In genomic region chr6:108650325-108650724, GRCh38 we compare ENCODE assay signal across 13 cellular contexts.
A peak's percentile ranks its signal among the peaks of the same experiment; 100 is the strongest.
DNase-seq lines count a peak whose midpoint lies in the region; ATAC-seq and TF ChIP-seq lines count a peak whose summit lies in the region.
"Had no signal": no experiment of that assay in that cellular context is flagged by ENCODE, and none has a peak within 500 bp of the region (broad histone marks: within the 10 kb centered on the region; RNA-seq: fewer than 3 reads in every experiment).

No MANE protein-coding gene starts in this region.

- DNase-seq in heart right ventricle (no peak), left cardiac atrium (no peak), esophagus squamous epithelium (lab: John Stamatoyannopoulos, UW) (no peak), middle frontal gyrus (ENCODE audit: extremely low spot score, low spot score) (no peak), NCI-H82 (lab: John Stamatoyannopoulos, UW) (no peak), kidney glomerular epithelial cell (lab: John Stamatoyannopoulos, UW) (no peak)
- DNase-seq: activated CD4-positive, alpha-beta T cell treated with anti-CD3 and anti-CD28 coated beads for 36 hours; activated naive CD8-positive, alpha-beta T cell treated with anti-CD3 and anti-CD28 coated beads, Interleukin-2, amount 50 U/mL, for 24 hours; Caco-2; retina; stimulated activated naive CD4-positive, alpha-beta T cell had no signal

- H3K4me1 ChIP-seq in heart right ventricle (peaks cover 20 to 100% (median 98%) of the 10 kb centered on the region in 9 donors), esophagus squamous epithelium (peaks cover 25 to 83% (median 58%) of the 10 kb centered on the region in 3 donors), rectal smooth muscle tissue (ENCODE audit: control insufficient read depth, insufficient read depth, low read length) (peaks cover 39% of the 10 kb centered on the region)
- H3K4me1 ChIP-seq: Caco-2 had no signal

- no peak for TF ChIP-seq POLR2A in esophagus squamous epithelium (IDR thresholded peaks at IDR 0.05)

- WGBS in heart right ventricle, 2 donors = 77 to 83% methylated on average over 1 of the region's 1 CpG
- 25 to 63% methylated on average over 1 of the region's 1 CpG for WGBS in esophagus squamous epithelium, 2 donors

- H3K36me3 ChIP-seq in heart right ventricle (peaks cover 0 to 6% (median 0%) of the 10 kb centered on the region in 9 donors), esophagus squamous epithelium (peaks cover 0 to 16% (median 0%) of the 10 kb centered on the region in 3 donors), rectal smooth muscle tissue (ENCODE audit: control insufficient read depth, insufficient read depth, low read length) (no peaks in the 10 kb centered on the region)

- intact Hi-C loops in heart right ventricle (cut with DNase I) (loop anchor here in 7 of 10 donors (5.0 to 10.0 kb wide), 5 partner anchors 63 to 88 kb away; partner anchors contain the start of gene FOXO3 (in 6 of the 7)), left cardiac atrium (cut with DNase I) (loop anchor here (5.0 to 10.0 kb wide), 3 partner anchors 53 to 88 kb away; partner anchors contain the start of gene FOXO3 (in 2 of the 2)), esophagus squamous epithelium (cut with DNase I) (loop anchor here (10.0 kb wide), 1 partner anchor 86 kb away; the partner anchor contains the start of gene FOXO3)

- no peak overlapping the region for H3K9ac ChIP-seq in rectal smooth muscle tissue (ENCODE audit: low read length)

- no peak for TF ChIP-seq CTCF in heart right ventricle (IDR thresholded peaks at IDR 0.05)
- TF ChIP-seq CTCF in esophagus squamous epithelium (IDR thresholded peaks at IDR 0.05) = no peak

- H3K4me3 ChIP-seq in heart right ventricle (no peak overlapping the region), esophagus squamous epithelium (no peak overlapping the region), rectal smooth muscle tissue (ENCODE audit: low read length) (no peak overlapping the region)

- H3K27me3 ChIP-seq in heart right ventricle (no peaks in the 10 kb centered on the region), esophagus squamous epithelium (no peaks in the 10 kb centered on the region), rectal smooth muscle tissue (ENCODE audit: control insufficient read depth, insufficient read depth, low read length) (no peaks in the 10 kb centered on the region)

- no peak for ATAC-seq in heart right ventricle
- ATAC-seq in left cardiac atrium = no peak
- ATAC-seq in GM21390 (IDR thresholded peaks at IDR 0.05; ENCODE audit: unreplicated experiment) = no peak
- ATAC-seq: activated CD4-positive, alpha-beta T cell treated with anti-CD3 and anti-CD28 coated beads for 36 hours; activated naive CD8-positive, alpha-beta T cell treated with anti-CD3 and anti-CD28 coated beads, Interleukin-2, amount 50 U/mL, for 24 hours had no signal

- peak overlapping the region in 9 of 10 donors; percentile 22 to 90 (median 83) for H3K27ac ChIP-seq in heart right ventricle
- H3K27ac ChIP-seq in esophagus squamous epithelium = peak overlapping the region; percentile 6 to 84 (median 64)
- H3K27ac ChIP-seq in rectal smooth muscle tissue (ENCODE audit: low read depth, low read length) = peak overlapping the region; percentile 85

- H3K9me3 ChIP-seq in heart right ventricle = no peaks in the 10 kb centered on the region
- H3K9me3 ChIP-seq in esophagus squamous epithelium = no peaks in the 10 kb centered on the region
- H3K9me3 ChIP-seq: Caco-2 had no signal
